In genomic region chr7:44694326-44694725, GRCh38 we compare ENCODE assay signal across 1 cellular context.
TF ChIP-seq lines count a peak whose summit lies in the region.

No MANE protein-coding gene starts in this region.

TF ChIP-seq in HCT116, 20 proteins besides CTCF, POLR2A, EP300 and RAD21 (continued from another document):
- TF ChIP-seq ELF1 (IDR thresholded peaks at IDR 0.05; ENCODE audit: borderline replicate concordance, low read depth) (no peak), EZH2 (IDR thresholded peaks at IDR 0.05) (no peak)
